26 cellular contexts compared by ENCODE assay signal in the genomic region with DNA sequence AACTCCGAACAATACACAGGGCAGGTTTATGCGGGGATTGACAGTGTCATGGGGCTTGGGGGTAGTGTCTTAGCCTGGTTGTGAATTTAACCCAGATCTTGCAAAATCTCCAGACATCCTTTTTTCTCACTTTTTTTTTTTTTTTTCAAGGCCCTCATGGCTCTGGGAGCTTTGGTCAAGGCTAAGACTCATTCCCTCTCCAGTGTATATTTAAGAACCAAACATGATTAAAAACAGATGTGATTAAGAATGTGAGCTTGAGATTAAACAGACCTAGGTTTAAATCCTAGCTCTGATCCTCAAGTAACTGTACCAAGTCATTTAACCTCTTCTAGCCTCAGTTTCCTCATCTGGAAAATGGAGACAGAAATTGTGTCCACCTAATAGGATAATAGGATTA.
DNase-seq lines count a peak whose midpoint lies in the region; ATAC-seq and TF ChIP-seq lines count a peak whose summit lies in the region.
"Had no signal": no experiment of that assay in that cellular context is flagged by ENCODE, and none has a peak within 500 bp of the region (broad histone marks: within the 10 kb centered on the region; RNA-seq: fewer than 3 reads in every experiment).

No MANE protein-coding gene starts in this region.

- no peaks in the 10 kb centered on the region for H3K36me3 ChIP-seq in heart left ventricle
- H3K36me3 ChIP-seq: BLaER1, gastrocnemius medialis, right atrium auricular region, thyroid gland had no signal

- no peak for TF ChIP-seq POLR2A in lower leg skin (IDR thresholded peaks at IDR 0.05)
- TF ChIP-seq POLR2A in heart left ventricle (IDR thresholded peaks at IDR 0.05): no peak

- peak; percentile 69 for ATAC-seq in SK-N-SH treated with all-trans-retinoic acid at 6 μM for 48 hours
- ATAC-seq in heart left ventricle: no peak
- ATAC-seq: gastrocnemius medialis; GM12878; HepG2; left lobe of liver; naive thymus-derived CD8-positive, alpha-beta T cell; stimulated activated naive CD8-positive, alpha-beta T cell treated with anti-CD3 and anti-CD28 coated beads, Interleukin-15, Interleukin-2, amounts not matched to agents 100 U/mL and 50 U/mL, for 24 hours had no signal

- 75 to 82% methylated on average over 2 of the region's 2 CpGs for WGBS in lower leg skin, 2 donors
- 91 to 95% (median 93%) methylated on average over 2 of the region's 2 CpGs for WGBS in heart left ventricle, 4 donors

- peaks cover 0 to 19% (median 2%) of the 10 kb centered on the region in 12 donors for H3K9me3 ChIP-seq in heart left ventricle
- H3K9me3 ChIP-seq: BLaER1, gastrocnemius medialis, thyroid gland had no signal

- H3K27me3 ChIP-seq in heart left ventricle: no peaks in the 10 kb centered on the region
- H3K27me3 ChIP-seq: BLaER1, gastrocnemius medialis, right atrium auricular region, thyroid gland had no signal

- H3K27ac ChIP-seq in heart left ventricle: no peak overlapping the region
- H3K27ac ChIP-seq: BLaER1, gastrocnemius medialis, HL-60, right atrium auricular region, thyroid gland had no signal

- H3K4me1 ChIP-seq in heart left ventricle: no peaks in the 10 kb centered on the region
- H3K4me1 ChIP-seq: BLaER1, gastrocnemius medialis, right atrium auricular region had no signal

- TF ChIP-seq CTCF in fibroblast of villous mesenchyme (IDR thresholded peaks at IDR 0.05; ENCODE audit: insufficient read depth, low read depth, low read length) (no peak), lower leg skin (IDR thresholded peaks at IDR 0.05) (no peak), heart left ventricle (IDR thresholded peaks at IDR 0.05) (no peak)

- DNase-seq in ELR (ENCODE audit: low read depth) (peak; percentile 51), fibroblast of villous mesenchyme (ENCODE audit: low read depth) (peak; percentile 88), lower leg skin (ENCODE audit: low spot score in 2 of 2) (no peak), NOMO-1 (lab: John Stamatoyannopoulos, UW; ENCODE audit: unreplicated experiment in 2 of 2) (no peak), heart left ventricle (no peak), NCI-H748 (lab: John Stamatoyannopoulos, UW; ENCODE audit: unreplicated experiment) (no peak)
- DNase-seq: cerebellar nuclear complex; gastrocnemius medialis; H9; hippocampal formation; immature natural killer cell; naive thymus-derived CD8-positive, alpha-beta T cell; NCI-H1048; NCI-H1694 treated with DMSO at 0.1 percent for 48 hours; NCI-H69; occipital lobe; stimulated activated CD4-positive, alpha-beta T cell treated with anti-CD3 and anti-CD28 coated beads, Interleukin-12 subunit alpha, Interleukin-12 subunit beta, amount 100 ng/mL, for 4 hours; stimulated activated naive CD8-positive, alpha-beta T cell treated with anti-CD3 and anti-CD28 coated beads, Interleukin-15, Interleukin-2, amounts not matched to agents 100 U/mL and 50 U/mL, for 24 hours; thyroid gland had no signal

- no peak overlapping the region for H3K4me3 ChIP-seq in fibroblast of villous mesenchyme (ENCODE audit: low read depth, low read length)
- no peak overlapping the region for H3K4me3 ChIP-seq in lower leg skin (ENCODE audit: low read depth, poor library complexity, severe bottlenecking)
- no peak overlapping the region for H3K4me3 ChIP-seq in heart left ventricle
- H3K4me3 ChIP-seq: BLaER1, gastrocnemius medialis, GM12878, right atrium auricular region, thyroid gland had no signal

- intact Hi-C loops in lower leg skin (cut with DNase I; ENCODE audit: low total_unique reads) (no loop called here), heart left ventricle (cut with DNase I) (no loop called here)

TF ChIP-seq in SK-N-SH treated with all-trans-retinoic acid at 6 μM for 48 hours, 23 proteins besides CTCF, POLR2A, EP300 and RAD21:
- TF ChIP-seq ZNF565 (CRISPR knock-in tag; conservative IDR thresholded peaks at IDR 0.05; ENCODE audit: low read depth) (no peak), ISL1 (CRISPR knock-in tag; IDR thresholded peaks at IDR 0.05) (0 out of 2 replicates have a peak, but pooled peaks have one; percentile 21), ZNF8 (CRISPR knock-in tag; IDR thresholded peaks at IDR 0.05) (no peak), RARB (CRISPR knock-in tag; IDR thresholded peaks at IDR 0.05) (no peak), ZFP30 (CRISPR knock-in tag; IDR thresholded peaks at IDR 0.05) (no peak), TOX (CRISPR knock-in tag; IDR thresholded peaks at IDR 0.05; ENCODE audit: borderline replicate concordance) (no peak)
- TF ChIP-seq, protein P1, sequence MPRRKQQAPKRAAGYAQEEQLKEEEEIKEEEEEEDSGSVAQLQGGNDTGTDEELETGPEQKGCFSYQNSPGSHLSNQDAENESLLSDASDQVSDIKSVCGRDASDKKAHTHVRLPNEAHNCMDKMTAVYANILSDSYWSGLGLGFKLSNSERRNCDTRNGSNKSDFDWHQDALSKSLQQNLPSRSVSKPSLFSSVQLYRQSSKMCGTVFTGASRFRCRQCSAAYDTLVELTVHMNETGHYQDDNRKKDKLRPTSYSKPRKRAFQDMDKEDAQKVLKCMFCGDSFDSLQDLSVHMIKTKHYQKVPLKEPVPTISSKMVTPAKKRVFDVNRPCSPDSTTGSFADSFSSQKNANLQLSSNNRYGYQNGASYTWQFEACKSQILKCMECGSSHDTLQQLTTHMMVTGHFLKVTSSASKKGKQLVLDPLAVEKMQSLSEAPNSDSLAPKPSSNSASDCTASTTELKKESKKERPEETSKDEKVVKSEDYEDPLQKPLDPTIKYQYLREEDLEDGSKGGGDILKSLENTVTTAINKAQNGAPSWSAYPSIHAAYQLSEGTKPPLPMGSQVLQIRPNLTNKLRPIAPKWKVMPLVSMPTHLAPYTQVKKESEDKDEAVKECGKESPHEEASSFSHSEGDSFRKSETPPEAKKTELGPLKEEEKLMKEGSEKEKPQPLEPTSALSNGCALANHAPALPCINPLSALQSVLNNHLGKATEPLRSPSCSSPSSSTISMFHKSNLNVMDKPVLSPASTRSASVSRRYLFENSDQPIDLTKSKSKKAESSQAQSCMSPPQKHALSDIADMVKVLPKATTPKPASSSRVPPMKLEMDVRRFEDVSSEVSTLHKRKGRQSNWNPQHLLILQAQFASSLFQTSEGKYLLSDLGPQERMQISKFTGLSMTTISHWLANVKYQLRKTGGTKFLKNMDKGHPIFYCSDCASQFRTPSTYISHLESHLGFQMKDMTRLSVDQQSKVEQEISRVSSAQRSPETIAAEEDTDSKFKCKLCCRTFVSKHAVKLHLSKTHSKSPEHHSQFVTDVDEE (CRISPR knock-in tag; IDR thresholded peaks at IDR 0.05): no peak

Comparison
In these comparisons a context has a peak if more than half of its experiments do, and no peak if none do; other contexts are left out.
1. DNase-seq: peak in ELR (single experiment) and fibroblast of villous mesenchyme (single experiment); none in lower leg skin (0 of 2), NOMO-1 (0 of 2), heart left ventricle (0 of 5) and NCI-H748 (single experiment).